15 cellular contexts compared by ENCODE assay signal in the genomic region with DNA sequence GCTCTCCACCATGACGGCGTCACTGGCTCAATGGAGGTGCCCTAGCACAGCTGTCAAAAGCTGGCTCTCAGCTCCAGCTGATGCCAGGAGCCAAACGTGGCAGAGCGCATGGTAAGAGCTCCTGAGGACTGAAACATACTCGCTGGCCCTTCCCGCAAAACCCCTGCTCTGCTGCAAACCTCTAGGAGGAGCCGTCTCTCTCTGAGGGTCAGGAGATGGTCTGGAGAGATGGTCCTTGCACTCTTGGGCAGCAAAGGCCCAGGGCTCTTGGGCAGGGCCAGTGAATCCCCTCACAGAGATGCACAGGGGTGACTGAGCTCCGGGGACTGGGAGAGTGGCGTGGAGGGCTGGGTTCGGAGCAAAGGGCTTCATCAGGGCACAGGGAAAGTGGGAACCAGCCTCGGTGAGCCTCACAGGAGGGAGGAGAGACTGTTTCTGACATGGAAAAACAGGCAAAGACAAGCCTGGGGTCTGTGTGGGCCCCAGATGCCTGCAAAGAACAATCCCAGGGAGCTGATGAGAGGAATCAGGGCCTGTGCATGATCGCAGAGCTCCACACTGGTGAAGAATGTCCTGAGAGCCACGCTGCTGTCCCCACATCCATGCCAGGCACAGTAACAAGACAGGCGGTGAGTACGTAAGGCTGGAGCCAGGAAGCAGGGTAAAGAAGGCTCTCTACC. TPM values are rescaled to one million over a fixed set of nuclear protein-coding genes. Genes with fewer than 3 reads are reported as not detected.
DNase-seq lines count a peak whose midpoint lies in the region; ATAC-seq and TF ChIP-seq lines count a peak whose summit lies in the region.
"Had no signal": no experiment of that assay in that cellular context is flagged by ENCODE, and none has a peak within 500 bp of the region (broad histone marks: within the 10 kb centered on the region; RNA-seq: fewer than 3 reads in every experiment).

No MANE protein-coding gene starts in this region.

- no peaks in the 10 kb centered on the region for H3K27me3 ChIP-seq in cardiac muscle cell
- H3K27me3 ChIP-seq in heart left ventricle, result peaks cover 0 to 26% (median 0%) of the 10 kb centered on the region in 9 donors
- H3K27me3 ChIP-seq: BE2C had no signal

- no peaks in the 10 kb centered on the region for H3K9me3 ChIP-seq in cardiac muscle cell (ENCODE audit: low read depth)
- no peaks in the 10 kb centered on the region for H3K9me3 ChIP-seq in heart left ventricle
- H3K9me3 ChIP-seq: BE2C, left ventricle myocardium inferior, neutrophil had no signal

- 71 to 81% (median 73%) methylated on average over 13 to 15 of the region's 15 CpGs for WGBS in heart left ventricle, 4 donors

- intact Hi-C loops in heart left ventricle (cut with DNase I), result loop anchor here in 1 of 10 donors (10.0 kb wide), 1 partner anchor 137 kb away; no protein-coding TSS in a partner anchor

- H3K4me1 ChIP-seq in cardiac muscle cell (ENCODE audit: low read depth), result no peaks in the 10 kb centered on the region
- peaks cover 0 to 6% (median 0%) of the 10 kb centered on the region in 12 donors for H3K4me1 ChIP-seq in heart left ventricle
- H3K4me1 ChIP-seq: BE2C had no signal

- ATAC-seq in heart left ventricle (no peak), WTC11 (peak; percentile 33)
- ATAC-seq: activated CD8-positive, alpha-beta T cell treated with anti-CD3 and anti-CD28 coated beads, Interleukin-2, amount 10 ng/mL, durations not matched to agents 7 days and 5 days had no signal

- no peak overlapping the region for H3K4me3 ChIP-seq in cardiac muscle cell
- H3K4me3 ChIP-seq in heart left ventricle, result no peak overlapping the region
- H3K4me3 ChIP-seq: left ventricle myocardium inferior, PC-9 had no signal

- H3K36me3 ChIP-seq in cardiac muscle cell (no peaks in the 10 kb centered on the region), heart left ventricle (no peaks in the 10 kb centered on the region)
- H3K36me3 ChIP-seq: BE2C, left ventricle myocardium inferior, neutrophil had no signal

- POLR2A ChIA-PET in WTC11 (lab: Charles Lee), result no interaction called here

- H3K9me3 Mint-ChIP-seq in WTC11 (no peaks in the 10 kb centered on the region), glutamatergic neuron (ENCODE audit: unreplicated experiment) (peaks cover 8% of the 10 kb centered on the region)

- CTCF ChIA-PET in WTC11 (lab: Charles Lee), result interaction anchor here (0.6 to 1.6 kb wide), 19 partner anchors 10 to 466 kb away, joined by 3 to 9 read pairs (median 3); a partner anchor contains a TSS

- H3K27me3 Mint-ChIP-seq in WTC11 (ENCODE audit: low read depth) (peaks cover 3% of the 10 kb centered on the region; the same call in 1 of the 2 replicates), glutamatergic neuron (ENCODE audit: unreplicated experiment) (peaks cover 9% of the 10 kb centered on the region)

- H3K36me3 Mint-ChIP-seq in WTC11 (no peaks in the 10 kb centered on the region), glutamatergic neuron (ENCODE audit: unreplicated experiment) (no peaks in the 10 kb centered on the region)
- H3K36me3 Mint-ChIP-seq: activated naive CD8-positive, alpha-beta T cell had no signal

- H3K27ac Mint-ChIP-seq in WTC11 (0 out of 2 replicates have a peak overlapping the region, but pooled peaks have one; percentile 66), glutamatergic neuron (ENCODE audit: unreplicated experiment) (no peak overlapping the region)
- H3K27ac Mint-ChIP-seq: activated CD8-positive, alpha-beta T cell treated with anti-CD3 and anti-CD28 coated beads, Interleukin-2, amount 10 ng/mL, durations not matched to agents 7 days and 5 days; activated naive CD8-positive, alpha-beta T cell had no signal

- DNase-seq in cardiac muscle cell (ENCODE audit: low read depth in 1 of 2, low spot score in 1 of 2) (peak in 1 of 2 donors; percentile 16), heart left ventricle (no peak), WTC11 (ENCODE audit: low spot score) (peak; percentile 48), glutamatergic neuron (peak; percentile 24), ureter (ENCODE audit: low spot score) (peak; percentile 36), NCI-H1105 treated with DMSO at 0.1 percent for 48 hours (lab: John Stamatoyannopoulos, UW) (no peak), kidney tubule cell (ENCODE audit: low spot score) (no peak)
- no peak for DNase-seq in stimulated activated naive CD4-positive, alpha-beta T cell (lab: John Stamatoyannopoulos, UW)
- DNase-seq: activated CD8-positive, alpha-beta T cell treated with anti-CD3 and anti-CD28 coated beads, Interleukin-2, amount 10 ng/mL, durations not matched to agents 7 days and 5 days; BE2C; Kasumi-1; left ventricle myocardium inferior; PC-9 had no signal

- H3K27ac ChIP-seq in cardiac muscle cell (no peak overlapping the region), heart left ventricle (no peak overlapping the region)
- H3K27ac ChIP-seq: left ventricle myocardium inferior, neutrophil, PC-9 had no signal

- H3K4me1 Mint-ChIP-seq in WTC11, result peaks cover 27% of the 10 kb centered on the region
- peaks cover 3% of the 10 kb centered on the region for H3K4me1 Mint-ChIP-seq in glutamatergic neuron (ENCODE audit: low read depth, unreplicated experiment)

- TF ChIP-seq CTCF in cardiac muscle cell (IDR thresholded peaks at IDR 0.05; ENCODE audit: low read depth, low read length), result peak; percentile 15
- no peak for TF ChIP-seq CTCF in heart left ventricle (IDR thresholded peaks at IDR 0.05)
- TF ChIP-seq CTCF in WTC11 (IDR thresholded peaks at IDR 0.05), result no peak
- TF ChIP-seq CTCF in glutamatergic neuron (IDR thresholded peaks at IDR 0.05; ENCODE audit: partially characterized antibody, unreplicated experiment), result no peak

- no peak overlapping the region for H3K4me3 Mint-ChIP-seq in WTC11
- H3K4me3 Mint-ChIP-seq in glutamatergic neuron (ENCODE audit: unreplicated experiment), result no peak overlapping the region
- H3K4me3 Mint-ChIP-seq: activated CD8-positive, alpha-beta T cell treated with anti-CD3 and anti-CD28 coated beads, Interleukin-2, amount 10 ng/mL, durations not matched to agents 7 days and 5 days; activated naive CD8-positive, alpha-beta T cell had no signal

- TF ChIP-seq POLR2A in heart left ventricle (IDR thresholded peaks at IDR 0.05), result no peak

TF ChIP-seq in WTC11, 78 proteins besides CTCF, POLR2A, EP300 and RAD21 (continues in another document):
- no peak for TF ChIP-seq ETV6 (CRISPR knock-in tag; IDR thresholded peaks at IDR 0.05)
- TF ChIP-seq NFATC4 (CRISPR knock-in tag; IDR thresholded peaks at IDR 0.05), result no peak
- no peak for TF ChIP-seq SOX15 (CRISPR knock-in tag; IDR thresholded peaks at IDR 0.05)
- no peak for TF ChIP-seq FOXP1 (CRISPR knock-in tag; IDR thresholded peaks at IDR 0.05; ENCODE audit: borderline replicate concordance)
- TF ChIP-seq EMX1 (CRISPR knock-in tag; IDR thresholded peaks at IDR 0.05), result no peak
- TF ChIP-seq, protein P1, sequence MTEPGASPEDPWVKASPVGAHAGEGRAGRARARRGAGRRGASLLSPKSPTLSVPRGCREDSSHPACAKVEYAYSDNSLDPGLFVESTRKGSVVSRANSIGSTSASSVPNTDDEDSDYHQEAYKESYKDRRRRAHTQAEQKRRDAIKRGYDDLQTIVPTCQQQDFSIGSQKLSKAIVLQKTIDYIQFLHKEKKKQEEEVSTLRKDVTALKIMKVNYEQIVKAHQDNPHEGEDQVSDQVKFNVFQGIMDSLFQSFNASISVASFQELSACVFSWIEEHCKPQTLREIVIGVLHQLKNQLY (CRISPR knock-in tag; IDR thresholded peaks at IDR 0.05), result no peak
- TF ChIP-seq, protein P2, sequence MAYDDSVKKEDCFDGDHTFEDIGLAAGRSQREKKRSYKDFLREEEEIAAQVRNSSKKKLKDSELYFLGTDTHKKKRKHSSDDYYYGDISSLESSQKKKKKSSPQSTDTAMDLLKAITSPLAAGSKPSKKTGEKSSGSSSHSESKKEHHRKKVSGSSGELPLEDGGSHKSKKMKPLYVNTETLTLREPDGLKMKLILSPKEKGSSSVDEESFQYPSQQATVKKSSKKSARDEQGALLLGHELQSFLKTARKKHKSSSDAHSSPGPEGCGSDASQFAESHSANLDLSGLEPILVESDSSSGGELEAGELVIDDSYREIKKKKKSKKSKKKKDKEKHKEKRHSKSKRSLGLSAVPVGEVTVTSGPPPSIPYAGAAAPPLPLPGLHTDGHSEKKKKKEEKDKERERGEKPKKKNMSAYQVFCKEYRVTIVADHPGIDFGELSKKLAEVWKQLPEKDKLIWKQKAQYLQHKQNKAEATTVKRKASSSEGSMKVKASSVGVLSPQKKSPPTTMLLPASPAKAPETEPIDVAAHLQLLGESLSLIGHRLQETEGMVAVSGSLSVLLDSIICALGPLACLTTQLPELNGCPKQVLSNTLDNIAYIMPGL (CRISPR knock-in tag; IDR thresholded peaks at IDR 0.05), result no peak
- no peak for TF ChIP-seq CBFB (CRISPR knock-in tag; IDR thresholded peaks at IDR 0.05; ENCODE audit: low read depth)
- TF ChIP-seq, protein P3, sequence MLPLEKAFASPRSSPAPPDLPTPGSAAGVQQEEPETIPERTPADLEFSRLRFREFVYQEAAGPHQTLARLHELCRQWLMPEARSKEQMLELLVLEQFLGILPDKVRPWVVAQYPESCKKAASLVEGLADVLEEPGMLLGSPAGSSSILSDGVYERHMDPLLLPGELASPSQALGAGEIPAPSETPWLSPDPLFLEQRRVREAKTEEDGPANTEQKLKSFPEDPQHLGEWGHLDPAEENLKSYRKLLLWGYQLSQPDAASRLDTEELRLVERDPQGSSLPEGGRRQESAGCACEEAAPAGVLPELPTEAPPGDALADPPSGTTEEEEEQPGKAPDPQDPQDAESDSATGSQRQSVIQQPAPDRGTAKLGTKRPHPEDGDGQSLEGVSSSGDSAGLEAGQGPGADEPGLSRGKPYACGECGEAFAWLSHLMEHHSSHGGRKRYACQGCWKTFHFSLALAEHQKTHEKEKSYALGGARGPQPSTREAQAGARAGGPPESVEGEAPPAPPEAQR (CRISPR knock-in tag; IDR thresholded peaks at IDR 0.05), result no peak
- TF ChIP-seq ATF1 (CRISPR knock-in tag; IDR thresholded peaks at IDR 0.05), result no peak
- TF ChIP-seq, protein P4, sequence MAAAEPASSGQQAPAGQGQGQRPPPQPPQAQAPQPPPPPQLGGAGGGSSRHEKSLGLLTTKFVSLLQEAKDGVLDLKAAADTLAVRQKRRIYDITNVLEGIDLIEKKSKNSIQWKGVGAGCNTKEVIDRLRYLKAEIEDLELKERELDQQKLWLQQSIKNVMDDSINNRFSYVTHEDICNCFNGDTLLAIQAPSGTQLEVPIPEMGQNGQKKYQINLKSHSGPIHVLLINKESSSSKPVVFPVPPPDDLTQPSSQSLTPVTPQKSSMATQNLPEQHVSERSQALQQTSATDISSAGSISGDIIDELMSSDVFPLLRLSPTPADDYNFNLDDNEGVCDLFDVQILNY (CRISPR knock-in tag; IDR thresholded peaks at IDR 0.05), result no peak

RNA-seq across cellular contexts. Expression of a gene that starts 17.2 kb away (rescaled TPM):
- 3.8 and 13.1 TPM in 2 replicates for total RNA-seq in cardiac muscle cell
- 1.2 and 2.3 TPM in 2 replicates for polyA plus RNA-seq in cardiac muscle cell
- 1 to 10 TPM in 3 of 9 donors, under 1 TPM in 6; 0.38 to 2.9 (median 0.74) TPM for total RNA-seq in heart left ventricle
- polyA plus RNA-seq in heart left ventricle, result under 1 TPM; 0.46 to 0.88 TPM
- 2.8 to 3.4 TPM (median 3.4 TPM) in 3 replicates for total RNA-seq in WTC11 (2021)
- 2.4 TPM for total RNA-seq in glutamatergic neuron (ENCODE audit: unreplicated experiment)
- total RNA-seq in ureter, result 7.3 TPM

Comparison
In these comparisons a context has a peak if more than half of its experiments do, and no peak if none do; other contexts are left out.
1. DNase-seq: peak in WTC11 (single experiment), glutamatergic neuron (single experiment) and ureter (single experiment); none in heart left ventricle (0 of 5), NCI-H1105 treated with DMSO at 0.1 percent for 48 hours (single experiment), stimulated activated naive CD4-positive, alpha-beta T cell (0 of 6) and kidney tubule cell (single experiment).